Comparison of ENCODE assay signal across 1 cellular context in the genomic region with DNA sequence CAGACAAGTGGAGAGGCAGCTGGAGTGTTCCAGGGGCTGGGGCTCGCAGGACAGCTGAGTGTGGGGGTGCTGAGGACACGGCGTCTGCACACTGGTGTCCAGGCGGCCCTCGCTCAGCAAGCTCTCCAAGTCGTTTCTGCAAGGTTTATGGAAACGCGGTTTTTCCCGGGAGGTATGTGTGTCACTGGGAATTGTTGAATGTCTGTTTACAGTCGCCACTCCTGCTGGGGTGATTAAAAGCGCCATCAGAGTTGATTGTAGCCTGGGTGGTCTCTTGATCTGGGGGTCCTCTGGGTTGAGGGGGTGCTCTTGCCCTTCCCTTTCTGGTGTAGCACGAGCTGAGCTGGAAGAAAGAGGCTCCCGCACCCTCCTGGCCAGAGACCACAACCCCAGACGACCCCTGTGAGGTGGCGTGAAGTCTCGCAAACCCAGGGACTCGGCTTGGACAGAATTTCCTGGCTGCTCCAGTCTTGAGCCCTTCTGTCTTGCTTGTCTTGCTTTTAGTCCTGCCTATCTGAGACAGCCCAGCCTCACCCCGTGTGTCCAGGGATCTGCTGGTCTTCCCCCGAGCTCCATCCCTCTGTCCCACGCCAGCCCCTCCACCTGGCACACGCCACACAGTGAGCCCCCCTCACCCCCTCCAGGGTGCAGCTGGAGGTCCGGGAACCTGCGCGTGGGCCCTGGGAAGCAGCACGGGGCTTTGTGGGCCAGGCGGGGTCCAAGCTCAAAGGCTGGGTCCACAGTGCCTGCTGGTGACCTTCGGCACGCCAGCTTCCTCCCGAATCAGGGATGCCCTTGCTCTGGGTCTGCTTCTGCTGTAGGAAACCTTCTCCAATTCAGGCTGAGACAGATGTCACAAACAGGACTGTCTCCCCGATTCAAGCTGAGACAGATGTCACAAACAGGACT.
TF ChIP-seq lines count a peak whose summit lies in the region.

No MANE protein-coding gene starts in this region.

TF ChIP-seq in HepG2, 621 proteins besides CTCF, POLR2A, EP300 and RAD21 (continued from another document):
- no peak for TF ChIP-seq CREM (IDR thresholded peaks at IDR 0.05)
- TF ChIP-seq CREM (CRISPR knock-in tag; IDR thresholded peaks at IDR 0.05) = no peak
- no peak for TF ChIP-seq ZC3H13 (CRISPR knock-in tag; IDR thresholded peaks at IDR 0.05)
- no peak for TF ChIP-seq POLR2G (IDR thresholded peaks at IDR 0.05; ENCODE audit: low read depth, low read length)
- no peak for TF ChIP-seq ZFP62 (CRISPR knock-in tag; IDR thresholded peaks at IDR 0.05)
- TF ChIP-seq MIXL1 (CRISPR knock-in tag; IDR thresholded peaks at IDR 0.05) = no peak
- TF ChIP-seq ZNF225 (CRISPR knock-in tag; IDR thresholded peaks at IDR 0.05) = no peak
- TF ChIP-seq NCOR1 (IDR thresholded peaks at IDR 0.05; ENCODE audit: borderline replicate concordance, low read length) = 0 out of 2 replicates have a peak, but pooled peaks have one; percentile 46
- TF ChIP-seq, protein P1, sequence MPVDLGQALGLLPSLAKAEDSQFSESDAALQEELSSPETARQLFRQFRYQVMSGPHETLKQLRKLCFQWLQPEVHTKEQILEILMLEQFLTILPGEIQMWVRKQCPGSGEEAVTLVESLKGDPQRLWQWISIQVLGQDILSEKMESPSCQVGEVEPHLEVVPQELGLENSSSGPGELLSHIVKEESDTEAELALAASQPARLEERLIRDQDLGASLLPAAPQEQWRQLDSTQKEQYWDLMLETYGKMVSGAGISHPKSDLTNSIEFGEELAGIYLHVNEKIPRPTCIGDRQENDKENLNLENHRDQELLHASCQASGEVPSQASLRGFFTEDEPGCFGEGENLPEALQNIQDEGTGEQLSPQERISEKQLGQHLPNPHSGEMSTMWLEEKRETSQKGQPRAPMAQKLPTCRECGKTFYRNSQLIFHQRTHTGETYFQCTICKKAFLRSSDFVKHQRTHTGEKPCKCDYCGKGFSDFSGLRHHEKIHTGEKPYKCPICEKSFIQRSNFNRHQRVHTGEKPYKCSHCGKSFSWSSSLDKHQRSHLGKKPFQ (CRISPR knock-in tag; IDR thresholded peaks at IDR 0.05; ENCODE audit: insufficient replicate concordance) = no peak
- TF ChIP-seq ERF (CRISPR knock-in tag; IDR thresholded peaks at IDR 0.05) = no peak
- no peak for TF ChIP-seq ZEB1 (IDR thresholded peaks at IDR 0.05; ENCODE audit: insufficient replicate concordance, low read depth)
- TF ChIP-seq, protein P2, sequence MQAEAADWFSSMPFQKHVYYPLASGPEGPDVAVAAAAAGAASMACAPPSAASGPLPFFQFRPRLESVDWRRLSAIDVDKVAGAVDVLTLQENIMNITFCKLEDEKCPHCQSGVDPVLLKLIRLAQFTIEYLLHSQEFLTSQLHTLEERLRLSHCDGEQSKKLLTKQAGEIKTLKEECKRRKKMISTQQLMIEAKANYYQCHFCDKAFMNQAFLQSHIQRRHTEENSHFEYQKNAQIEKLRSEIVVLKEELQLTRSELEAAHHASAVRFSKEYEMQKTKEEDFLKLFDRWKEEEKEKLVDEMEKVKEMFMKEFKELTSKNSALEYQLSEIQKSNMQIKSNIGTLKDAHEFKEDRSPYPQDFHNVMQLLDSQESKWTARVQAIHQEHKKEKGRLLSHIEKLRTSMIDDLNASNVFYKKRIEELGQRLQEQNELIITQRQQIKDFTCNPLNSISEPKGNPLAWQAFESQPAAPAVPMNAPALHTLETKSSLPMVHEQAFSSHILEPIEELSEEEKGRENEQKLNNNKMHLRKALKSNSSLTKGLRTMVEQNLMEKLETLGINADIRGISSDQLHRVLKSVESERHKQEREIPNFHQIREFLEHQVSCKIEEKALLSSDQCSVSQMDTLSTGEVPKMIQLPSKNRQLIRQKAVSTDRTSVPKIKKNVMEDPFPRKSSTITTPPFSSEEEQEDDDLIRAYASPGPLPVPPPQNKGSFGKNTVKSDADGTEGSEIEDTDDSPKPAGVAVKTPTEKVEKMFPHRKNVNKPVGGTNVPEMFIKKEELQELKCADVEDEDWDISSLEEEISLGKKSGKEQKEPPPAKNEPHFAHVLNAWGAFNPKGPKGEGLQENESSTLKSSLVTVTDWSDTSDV (CRISPR knock-in tag; IDR thresholded peaks at IDR 0.05) = no peak
- TF ChIP-seq HNF4A (CRISPR knock-in tag; IDR thresholded peaks at IDR 0.05) = peak; percentile 79
- TF ChIP-seq THAP11 (CRISPR knock-in tag; IDR thresholded peaks at IDR 0.05) = no peak
- no peak for TF ChIP-seq ZNF747 (CRISPR knock-in tag; IDR thresholded peaks at IDR 0.05; ENCODE audit: borderline replicate concordance)
- TF ChIP-seq ZC3H4 (CRISPR knock-in tag; IDR thresholded peaks at IDR 0.05; ENCODE audit: borderline replicate concordance) = no peak
- no peak for TF ChIP-seq TBX3 (IDR thresholded peaks at IDR 0.05; ENCODE audit: borderline replicate concordance)
- TF ChIP-seq ZNF207 (IDR thresholded peaks at IDR 0.05; ENCODE audit: borderline replicate concordance) = no peak
